ENCODE assay signal across 9 cellular contexts in the genomic region with DNA sequence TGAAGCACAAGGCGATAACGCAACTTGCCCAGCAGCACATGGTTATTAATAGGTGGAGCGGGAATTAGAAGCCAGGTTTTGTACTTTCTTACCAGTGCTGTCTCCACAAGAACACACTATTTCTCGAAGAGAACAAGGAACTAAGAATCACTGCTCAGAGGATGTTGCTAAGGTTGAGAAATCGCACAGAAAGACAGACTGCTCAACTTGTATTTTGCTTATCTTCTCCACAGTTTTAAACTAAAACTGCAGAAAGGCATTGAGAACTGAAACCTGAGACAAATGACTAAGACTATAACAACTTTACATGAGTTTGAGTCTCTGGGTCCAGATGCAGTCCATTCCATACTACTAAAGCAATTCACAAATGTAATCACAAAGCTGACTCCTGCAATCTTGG. TPM values are rescaled to one million over a fixed set of nuclear protein-coding genes. Genes with fewer than 3 reads are reported as not detected.
DNase-seq lines count a peak whose midpoint lies in the region; ATAC-seq and TF ChIP-seq lines count a peak whose summit lies in the region.
"Had no signal": no experiment of that assay in that cellular context is flagged by ENCODE, and none has a peak within 500 bp of the region (broad histone marks: within the 10 kb centered on the region; RNA-seq: fewer than 3 reads in every experiment).

No MANE protein-coding gene starts in this region.

- peaks cover 6% of the 10 kb centered on the region for H3K36me3 Mint-ChIP-seq in activated CD4-positive, alpha-beta T cell treated with anti-CD3 and anti-CD28 coated beads, Interleukin-2, amount 10 ng/mL, durations not matched to agents 7 days and 5 days (ENCODE audit: low read depth)

- CTCF ChIA-PET in activated CD4-positive, alpha-beta T cell treated with anti-CD3 and anti-CD28 coated beads, Interleukin-2, amount 10 ng/mL, durations not matched to agents 7 days and 5 days (lab: Charles Lee), result interaction anchor here (0.9 kb wide), 1 partner anchor 514 kb away, joined by 3 read pairs; no protein-coding TSS in a partner anchor

- H3K27ac Mint-ChIP-seq in activated CD4-positive, alpha-beta T cell treated with anti-CD3 and anti-CD28 coated beads, Interleukin-2, amount 10 ng/mL, durations not matched to agents 7 days and 5 days, result no peak overlapping the region

- TF ChIP-seq CTCF in GM13977 (IDR thresholded peaks at IDR 0.05; ENCODE audit: extremely low read depth, insufficient read depth, missing control alignments), result no peak

- H3K27me3 Mint-ChIP-seq in activated CD4-positive, alpha-beta T cell treated with anti-CD3 and anti-CD28 coated beads, Interleukin-2, amount 10 ng/mL, durations not matched to agents 7 days and 5 days, result peaks cover 14% of the 10 kb centered on the region

- no peak overlapping the region for H3K4me3 Mint-ChIP-seq in activated CD4-positive, alpha-beta T cell treated with anti-CD3 and anti-CD28 coated beads, Interleukin-2, amount 10 ng/mL, durations not matched to agents 7 days and 5 days

- DNase-seq in GM13977 (ENCODE audit: low spot score), result peak; percentile 44
- peak; percentile 59 for DNase-seq in MV-4-11 (lab: John Stamatoyannopoulos, UW)
- peak; percentile 45 for DNase-seq in medulla oblongata (ENCODE audit: extremely low spot score)
- no peak for DNase-seq in NCI-H2171 (lab: John Stamatoyannopoulos, UW)
- no peak for DNase-seq in cerebellum (ENCODE audit: low spot score)
- no peak for DNase-seq in NCI-H345 treated with DMSO at 0.1 percent for 48 hours (lab: John Stamatoyannopoulos, UW; ENCODE audit: unreplicated experiment)
- DNase-seq in activated CD4-positive, alpha-beta T cell treated with anti-CD3 and anti-CD28 coated beads, Interleukin-2, amount 10 ng/mL, durations not matched to agents 7 days and 5 days, result no peak
- DNase-seq: heart left ventricle had no signal

- peaks cover 20% of the 10 kb centered on the region for H3K4me1 Mint-ChIP-seq in activated CD4-positive, alpha-beta T cell treated with anti-CD3 and anti-CD28 coated beads, Interleukin-2, amount 10 ng/mL, durations not matched to agents 7 days and 5 days

- in situ Hi-C loops in GM13977 (cut with MboI; ENCODE audit: low pct_unique_long_range_greater_than_20kb, low sequenced_read_pairs, unreplicated experiment), result no loop called here

- POLR2A ChIA-PET in activated CD4-positive, alpha-beta T cell treated with anti-CD3 and anti-CD28 coated beads, Interleukin-2, amount 10 ng/mL, durations not matched to agents 7 days and 5 days (lab: Charles Lee), result no interaction called here

- ATAC-seq in GM21717 (IDR thresholded peaks at IDR 0.05; ENCODE audit: unreplicated experiment), result peak; percentile 73

- H3K9me3 Mint-ChIP-seq in activated CD4-positive, alpha-beta T cell treated with anti-CD3 and anti-CD28 coated beads, Interleukin-2, amount 10 ng/mL, durations not matched to agents 7 days and 5 days, result no peaks in the 10 kb centered on the region

RNA-seq across cellular contexts. Expression of a gene that starts 6.2 kb away (rescaled TPM):
- 51.0 TPM for total RNA-seq in cerebellum
- 10 to 100 TPM in 1 of 2 experiments, 1 to 10 TPM in 1; 9.3 to 13.4 TPM for total RNA-seq in activated CD4-positive, alpha-beta T cell treated with anti-CD3 and anti-CD28 coated beads, Interleukin-2, amount 10 ng/mL, durations not matched to agents 7 days and 5 days

RNA-seq across cellular contexts. Expression of a gene that starts 26.0 kb away (rescaled TPM):
- 16.5 TPM for total RNA-seq in cerebellum
- total RNA-seq in activated CD4-positive, alpha-beta T cell treated with anti-CD3 and anti-CD28 coated beads, Interleukin-2, amount 10 ng/mL, durations not matched to agents 7 days and 5 days, result not detected

Comparison
In these comparisons a context has a peak if more than half of its experiments do, and no peak if none do; other contexts are left out.
1. DNase-seq: peak in GM13977 (single experiment), MV-4-11 (single experiment) and medulla oblongata (single experiment); none in NCI-H2171 (single experiment), cerebellum (single experiment), NCI-H345 treated with DMSO at 0.1 percent for 48 hours (single experiment) and activated CD4-positive, alpha-beta T cell treated with anti-CD3 and anti-CD28 coated beads, Interleukin-2, amount 10 ng/mL, durations not matched to agents 7 days and 5 days (single experiment).
2. RNA of a gene that starts 26.0 kb away (total RNA-seq): 16.5 TPM in cerebellum (single experiment); not detected in activated CD4-positive, alpha-beta T cell treated with anti-CD3 and anti-CD28 coated beads, Interleukin-2, amount 10 ng/mL, durations not matched to agents 7 days and 5 days; every median in the first group is over 10 times any median in the second.